In the genomic region with DNA sequence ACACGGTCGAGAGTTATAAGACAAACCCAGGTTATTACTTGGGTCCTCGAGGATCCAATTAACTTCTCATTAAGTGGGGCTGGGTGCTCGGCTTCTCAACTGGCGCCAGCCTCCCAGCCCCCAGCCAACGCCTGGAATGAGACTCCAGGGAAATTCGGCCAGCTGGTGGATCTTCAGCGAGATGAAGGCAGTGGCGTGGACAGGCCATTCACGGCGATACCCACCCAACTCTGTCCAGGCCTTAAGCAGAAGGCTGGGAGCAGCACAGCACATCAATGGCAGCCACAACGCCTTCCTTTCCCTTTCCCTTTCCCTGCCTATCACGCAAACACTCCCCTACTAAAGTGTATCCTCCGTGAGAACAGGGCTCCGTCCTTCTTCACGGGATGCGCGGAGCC, we compare ENCODE assay signal across 10 cellular contexts. TPM values are rescaled to one million over a fixed set of nuclear protein-coding genes. Genes with fewer than 3 reads are reported as not detected.
DNase-seq lines count a peak whose midpoint lies in the region; ATAC-seq and TF ChIP-seq lines count a peak whose summit lies in the region.
"Had no signal": no experiment of that assay in that cellular context is flagged by ENCODE, and none has a peak within 500 bp of the region (broad histone marks: within the 10 kb centered on the region; RNA-seq: fewer than 3 reads in every experiment).

No MANE protein-coding gene starts in this region.

- H3K27me3 ChIP-seq in prostate gland (replicated peaks; ENCODE audit: insufficient read depth): no peaks in the 10 kb centered on the region

- peaks cover 57% of the 10 kb centered on the region for H3K27me3 Mint-ChIP-seq in Calu3 (ENCODE audit: unreplicated experiment)
- peaks cover 44 to 54% of the 10 kb centered on the region in 2 donors for H3K27me3 Mint-ChIP-seq in T-cell
- peaks cover 11% of the 10 kb centered on the region for H3K27me3 Mint-ChIP-seq in glutamatergic neuron (ENCODE audit: unreplicated experiment)

- no TSS peak for BruUV-seq in Calu3 (replicated peaks; lab: Mats Ljungman, UMichigan)

- H3K27ac ChIP-seq in prostate gland: peak overlapping the region; percentile 66 to 75
- H3K27ac ChIP-seq: epithelial cell of prostate had no signal

- TF ChIP-seq POLR2A in prostate gland (IDR thresholded peaks at IDR 0.05): no peak

- H3K4me1 ChIP-seq in prostate gland (replicated peaks): no peaks in the 10 kb centered on the region

- in situ Hi-C loops in ACHN (cut with HindIII; ENCODE audit: low pct_ligation_motif_present, low pct_unique_long_range_greater_than_20kb, low sequenced_read_pairs): no loop called here

- 29% methylated on average over 18 of the region's 18 CpGs for whole genome bisulfite sequencing in prostate gland

- no peak overlapping the region for H3K27ac Mint-ChIP-seq in Calu3 (ENCODE audit: unreplicated experiment)
- H3K27ac Mint-ChIP-seq in T-cell: peak overlapping the region; percentile 26 to 50
- H3K27ac Mint-ChIP-seq in glutamatergic neuron (ENCODE audit: unreplicated experiment): peak overlapping the region; percentile 85

- ATAC-seq in T-cell (replicated peaks in 1 of 4) (peak in 2 of 4 experiments; percentile 6 to 8), GM19328 (IDR thresholded peaks at IDR 0.05; ENCODE audit: unreplicated experiment) (no peak), GM21528 (IDR thresholded peaks at IDR 0.05; ENCODE audit: low FRiP score, unreplicated experiment) (no peak)

- no peak for DNase-seq in Calu3
- no peak for DNase-seq in T-cell
- peak; percentile 38 for DNase-seq in glutamatergic neuron
- no peak for DNase-seq in prostate gland (ENCODE audit: low spot score)
- DNase-seq in NCI-H1092 treated with DMSO at 0.1 percent for 48 hours (lab: John Stamatoyannopoulos, UW): no peak
- no peak for DNase-seq in ACHN
- DNase-seq: NCI-H187 had no signal

- H3K36me3 Mint-ChIP-seq in Calu3 (ENCODE audit: insufficient read depth, unreplicated experiment): peaks cover 5% of the 10 kb centered on the region
- H3K36me3 Mint-ChIP-seq in T-cell: no peaks in the 10 kb centered on the region
- peaks cover 14% of the 10 kb centered on the region for H3K36me3 Mint-ChIP-seq in glutamatergic neuron (ENCODE audit: unreplicated experiment)

- intact Hi-C loops in Calu3 (cut with micrococcal nuclease; ENCODE audit: unreplicated experiment): no loop called here
- intact Hi-C loops in prostate gland (cut with DNase I): no loop called here

- TF ChIP-seq CTCF in Calu3 (IDR thresholded peaks at IDR 0.05; ENCODE audit: unreplicated experiment) (no peak), glutamatergic neuron (IDR thresholded peaks at IDR 0.05; ENCODE audit: partially characterized antibody, unreplicated experiment) (no peak), prostate gland (IDR thresholded peaks at IDR 0.05) (no peak)

- CTCF ChIA-PET in Calu3 (lab: Charles Lee): no interaction called here
- CTCF ChIA-PET in T-cell (lab: Charles Lee): no interaction called here

- peaks cover 3% of the 10 kb centered on the region for H3K9me3 Mint-ChIP-seq in Calu3 (ENCODE audit: low read depth, unreplicated experiment)
- H3K9me3 Mint-ChIP-seq in T-cell: peaks cover 0 to 3% (median 0%) of the 10 kb centered on the region in 3 donors
- peaks cover 17% of the 10 kb centered on the region for H3K9me3 Mint-ChIP-seq in glutamatergic neuron (ENCODE audit: unreplicated experiment)

- no peaks in the 10 kb centered on the region for H3K9me3 ChIP-seq in prostate gland

- POLR2A ChIA-PET in T-cell (lab: Charles Lee): no interaction called here

- no peaks in the 10 kb centered on the region for H3K36me3 ChIP-seq in prostate gland

- H3K4me1 Mint-ChIP-seq in Calu3 (ENCODE audit: low read depth, unreplicated experiment) (peaks cover 30% of the 10 kb centered on the region), T-cell (peaks cover 13 to 21% (median 17%) of the 10 kb centered on the region in 3 donors), glutamatergic neuron (ENCODE audit: low read depth, unreplicated experiment) (peaks cover 55% of the 10 kb centered on the region)

- H3K4me3 Mint-ChIP-seq in Calu3 (ENCODE audit: low read depth, unreplicated experiment) (peak overlapping the region; percentile 62), T-cell (peak overlapping the region; percentile 77 to 83 (median 81)), glutamatergic neuron (ENCODE audit: unreplicated experiment) (peak overlapping the region; percentile 86)

- peak overlapping the region; percentile 42 to 49 for H3K4me3 ChIP-seq in prostate gland

RNA-seq across cellular contexts. Expression of a gene that starts 0.9 kb away (rescaled TPM):
- total RNA-seq in Calu3 (2022): not detected in 2 replicates
- total RNA-seq in T-cell: under 1 TPM in 3 of 5 donors, not detected in 2; 0.30 to 0.47 (median 0.33) TPM
- 1.5 TPM for total RNA-seq in glutamatergic neuron (ENCODE audit: unreplicated experiment)
- total RNA-seq in prostate gland: 1 to 10 TPM in 1 of 2 donors, under 1 TPM in 1; 0.96 to 3.0 TPM

RNA-seq across cellular contexts. Expression of a gene that starts 58.1 kb away (rescaled TPM):
- total RNA-seq in Calu3 (2022): 1.6 and 3.1 TPM in 2 replicates
- not detected for total RNA-seq in T-cell
- not detected for total RNA-seq in glutamatergic neuron (ENCODE audit: unreplicated experiment)
- 1 to 10 TPM in 1 of 2 donors, under 1 TPM in 1; 0.41 to 2.1 TPM for total RNA-seq in prostate gland
